22 cellular contexts compared by ENCODE assay signal in the genomic region with DNA sequence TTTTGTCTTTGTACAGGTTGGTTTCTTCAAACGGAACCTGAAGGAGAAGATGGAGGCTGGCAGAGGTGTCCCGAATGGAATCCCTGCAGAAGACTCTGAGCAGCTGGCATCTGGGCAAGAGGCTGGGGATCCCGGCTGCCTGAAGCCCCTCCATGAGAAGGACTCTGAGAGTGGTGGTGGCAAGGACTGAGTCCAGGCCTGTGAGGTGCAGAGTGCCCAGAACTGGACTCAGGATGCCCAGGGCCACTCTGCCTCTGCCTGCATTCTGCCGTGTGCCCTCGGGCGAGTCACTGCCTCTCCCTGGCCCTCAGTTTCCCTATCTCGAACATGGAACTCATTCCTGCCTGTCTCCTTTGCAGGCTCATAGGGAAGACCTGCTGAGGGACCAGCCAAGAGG. TPM values are rescaled to one million over a fixed set of nuclear protein-coding genes. Genes with fewer than 3 reads are reported as not detected.
"Had no signal": no experiment of that assay in that cellular context is flagged by ENCODE, and none has a peak within 500 bp of the region (broad histone marks: within the 10 kb centered on the region; RNA-seq: fewer than 3 reads in every experiment).

No MANE protein-coding gene starts in this region.

- DNase-seq: activated CD4-positive, alpha-beta T cell treated with anti-CD3 and anti-CD28 coated beads, Interleukin-2, amount 50 U/mL, for 48 hours; activated CD8-positive, alpha-beta memory T cell treated with anti-CD3 and anti-CD28 coated beads, Interleukin-2, amount 50 U/mL, for 48 hours; activated effector memory CD4-positive, alpha-beta T cell treated with anti-CD3 and anti-CD28 coated beads, Interleukin-2, amount 50 U/mL, for 16 hours; activated T-cell treated with anti-CD3 and anti-CD28 coated beads, Interleukin-2, amount 50 U/mL, for 72 hours; amniotic stem cell; dorsolateral prefrontal cortex; heart left ventricle; left lung; nephron progenitor cell; stimulated activated CD4-positive, alpha-beta T cell treated with anti-CD3 and anti-CD28 coated beads, Interleukin-2, amount 100 ng/mL, for 48 hours; stimulated activated CD8-positive, alpha-beta memory T cell treated with anti-CD3 and anti-CD28 coated beads, Interleukin-4, amount 100 ng/mL, for 48 hours; stimulated activated naive CD8-positive, alpha-beta T cell treated with anti-CD3 and anti-CD28 coated beads, Interleukin-15, Interleukin-2, amounts not matched to agents 100 U/mL and 50 U/mL, for 24 hours; upper lobe of right lung had no signal

- H3K9me3 Mint-ChIP-seq: activated naive CD4-positive, alpha-beta T cell treated with anti-CD3 and anti-CD28 coated beads, Interleukin-2, amount 50 U/mL, for 24 hours; activated T-cell treated with anti-CD3 and anti-CD28 coated beads, Interleukin-2, amount 50 U/mL, for 72 hours; central memory CD8-positive, alpha-beta T cell; mesothelial cell of epicardium; nephron progenitor cell had no signal

- H3K27ac ChIP-seq: breast epithelium, dorsolateral prefrontal cortex, esophagus muscularis mucosa, heart left ventricle, left lung, SJSA1, upper lobe of right lung had no signal

- H3K27ac Mint-ChIP-seq: activated naive CD4-positive, alpha-beta T cell treated with anti-CD3 and anti-CD28 coated beads, Interleukin-2, amount 50 U/mL, for 24 hours; mesothelial cell of epicardium had no signal

- H3K4me3 Mint-ChIP-seq: activated naive CD4-positive, alpha-beta T cell treated with anti-CD3 and anti-CD28 coated beads, Interleukin-2, amount 50 U/mL, for 24 hours; activated T-cell treated with anti-CD3 and anti-CD28 coated beads, Interleukin-2, amount 50 U/mL, for 72 hours; mesothelial cell of epicardium; nephron progenitor cell had no signal

- ATAC-seq: activated T-cell treated with anti-CD3 and anti-CD28 coated beads, Interleukin-2, amount 50 U/mL, for 72 hours; heart left ventricle; left lung; stimulated activated naive CD8-positive, alpha-beta T cell treated with anti-CD3 and anti-CD28 coated beads, Interleukin-15, Interleukin-2, amounts not matched to agents 100 U/mL and 50 U/mL, for 24 hours; upper lobe of right lung had no signal

- H3K4me3 ChIP-seq: breast epithelium, dorsolateral prefrontal cortex, esophagus muscularis mucosa, heart left ventricle, left lung, SJSA1, upper lobe of right lung had no signal

- H3K27me3 ChIP-seq: breast epithelium, dorsolateral prefrontal cortex, esophagus muscularis mucosa, heart left ventricle, left lung, SJSA1, upper lobe of right lung had no signal

- H3K27me3 Mint-ChIP-seq: activated naive CD4-positive, alpha-beta T cell treated with anti-CD3 and anti-CD28 coated beads, Interleukin-2, amount 50 U/mL, for 24 hours; central memory CD8-positive, alpha-beta T cell had no signal

- H3K9me3 ChIP-seq: breast epithelium, esophagus muscularis mucosa, heart left ventricle, left lung, SJSA1, upper lobe of right lung had no signal

- H3K36me3 ChIP-seq: upper lobe of right lung had no signal

RNA-seq across cellular contexts. Expression of a gene that starts 48.9 kb away (rescaled TPM):
- total RNA-seq: lung microvascular endothelial cell, mesothelial cell of epicardium, renal cortical epithelial cell, SJSA1 had no signal
- polyA plus RNA-seq: keratinocyte had no signal
